8 cellular contexts compared by ENCODE assay signal in genomic region chr11:62554377-62554776, GRCh38. TPM values are rescaled to one million over a fixed set of nuclear protein-coding genes. Genes with fewer than 3 reads are reported as not detected.
A peak's percentile ranks its signal among the peaks of the same experiment; 100 is the strongest.
DNase-seq lines count a peak whose midpoint lies in the region; ATAC-seq and TF ChIP-seq lines count a peak whose summit lies in the region.

No MANE protein-coding gene starts in this region.

- 55 to 76% methylated on average over 2 of the region's 2 CpGs for WGBS in lung, 2 donors
- 37 to 70% methylated on average over 2 of the region's 2 CpGs for WGBS in upper lobe of left lung, 2 donors

- H3K27ac ChIP-seq in lung (ENCODE audit: low read depth in 1 of 2, low read length in 1 of 2) (peak overlapping the region; percentile 88 to 99), upper lobe of left lung (peak overlapping the region; percentile 92 to 98 (median 95)), Karpas-422 (ENCODE audit: low read length) (no peak overlapping the region), substantia nigra (ENCODE audit: low read depth, low read length, poor library complexity, severe bottlenecking) (no peak overlapping the region)

- no peak for TF ChIP-seq CTCF in lung (IDR thresholded peaks at IDR 0.05; ENCODE audit: control extremely low read depth, extremely low read depth)
- TF ChIP-seq CTCF in upper lobe of left lung (IDR thresholded peaks at IDR 0.05) = no peak

- no peaks in the 10 kb centered on the region for H3K9me3 Mint-ChIP-seq in activated T-cell treated with anti-CD3 and anti-CD28 coated beads, Interleukin-2, amount 50 U/mL, for 72 hours
- no peaks in the 10 kb centered on the region for H3K9me3 Mint-ChIP-seq in activated naive CD8-positive, alpha-beta T cell treated with anti-CD3 and anti-CD28 coated beads, Interleukin-2, amount 50 U/mL, for 24 hours

- H3K4me1 ChIP-seq in lung (ENCODE audit: control insufficient read depth in 2 of 2, insufficient read depth in 2 of 2, low read length in 2 of 2) = peaks cover 26 to 36% of the 10 kb centered on the region in 2 donors
- H3K4me1 ChIP-seq in upper lobe of left lung = peaks cover 76 to 87% (median 82%) of the 10 kb centered on the region in 4 donors
- peaks cover 52% of the 10 kb centered on the region for H3K4me1 ChIP-seq in Karpas-422 (ENCODE audit: low read length)

- DNase-seq in activated T-cell treated with anti-CD3 and anti-CD28 coated beads, Interleukin-2, amount 50 U/mL, for 72 hours = no peak
- no peak for DNase-seq in activated T-cell treated with anti-CD3 and anti-CD28 coated beads, Interleukin-2, amount 50 U/mL, for 1 hour
- DNase-seq in activated naive CD8-positive, alpha-beta T cell treated with anti-CD3 and anti-CD28 coated beads, Interleukin-2, amount 50 U/mL, for 24 hours = no peak
- DNase-seq in lung (ENCODE audit: low spot score) = no peak
- DNase-seq in upper lobe of left lung = no peak
- no peak for DNase-seq in GDM1 (lab: John Stamatoyannopoulos, UW)
- DNase-seq in Karpas-422 = no peak
- DNase-seq in substantia nigra (lab: John Stamatoyannopoulos, UW) = no peak

- peak overlapping the region; percentile 8 for H3K27ac Mint-ChIP-seq in activated T-cell treated with anti-CD3 and anti-CD28 coated beads, Interleukin-2, amount 50 U/mL, for 72 hours
- H3K27ac Mint-ChIP-seq in activated naive CD8-positive, alpha-beta T cell treated with anti-CD3 and anti-CD28 coated beads, Interleukin-2, amount 50 U/mL, for 24 hours = peak overlapping the region; percentile 92

- H3K36me3 Mint-ChIP-seq in activated T-cell treated with anti-CD3 and anti-CD28 coated beads, Interleukin-2, amount 50 U/mL, for 72 hours (ENCODE audit: insufficient read depth in 2 of 2) = peaks cover 0 to 7% of the 10 kb centered on the region in 2 donors
- peaks cover 43% of the 10 kb centered on the region for H3K36me3 Mint-ChIP-seq in activated naive CD8-positive, alpha-beta T cell treated with anti-CD3 and anti-CD28 coated beads, Interleukin-2, amount 50 U/mL, for 24 hours (ENCODE audit: low read depth)

- H3K27me3 Mint-ChIP-seq in activated T-cell treated with anti-CD3 and anti-CD28 coated beads, Interleukin-2, amount 50 U/mL, for 72 hours (ENCODE audit: low read depth) = no peaks in the 10 kb centered on the region
- H3K27me3 Mint-ChIP-seq in activated naive CD8-positive, alpha-beta T cell treated with anti-CD3 and anti-CD28 coated beads, Interleukin-2, amount 50 U/mL, for 24 hours = peaks cover 4% of the 10 kb centered on the region

- H3K4me2 ChIP-seq in Karpas-422 (ENCODE audit: low read depth, low read length, poor library complexity, severe bottlenecking) = no peak overlapping the region

- H3K36me3 ChIP-seq in lung (ENCODE audit: control insufficient read depth in 2 of 2, insufficient read depth in 2 of 2, low read length in 2 of 2) (peaks cover 5% of the 10 kb centered on the region in 2 donors), upper lobe of left lung (peaks cover 3 to 11% (median 9%) of the 10 kb centered on the region in 4 donors), Karpas-422 (ENCODE audit: insufficient read depth, low read length) (peaks cover 13% of the 10 kb centered on the region; the same call in 1 of the 2 replicates)

- peak overlapping the region; percentile 80 to 93 for H3K4me3 Mint-ChIP-seq in activated T-cell treated with anti-CD3 and anti-CD28 coated beads, Interleukin-2, amount 50 U/mL, for 72 hours
- H3K4me3 Mint-ChIP-seq in activated naive CD8-positive, alpha-beta T cell treated with anti-CD3 and anti-CD28 coated beads, Interleukin-2, amount 50 U/mL, for 24 hours = no peak overlapping the region

- TF ChIP-seq POLR2A in upper lobe of left lung (IDR thresholded peaks at IDR 0.05) = no peak

- H3K9me3 ChIP-seq in lung (ENCODE audit: control insufficient read depth in 2 of 2, insufficient read depth in 1 of 2, low read length in 1 of 2) (no peaks in the 10 kb centered on the region), upper lobe of left lung (no peaks in the 10 kb centered on the region), Karpas-422 (ENCODE audit: low read length) (no peaks in the 10 kb centered on the region)

- no peak overlapping the region for H2AFZ ChIP-seq in Karpas-422 (ENCODE audit: low read length)

- no peaks in the 10 kb centered on the region for H3K79me2 ChIP-seq in Karpas-422 (ENCODE audit: low read length)

- peaks cover 7% of the 10 kb centered on the region; the same call in 1 of the 2 replicates for H4K20me1 ChIP-seq in Karpas-422 (ENCODE audit: insufficient read depth, low read depth, low read length)

- no peak overlapping the region for H3K4me3 ChIP-seq in lung
- no peak overlapping the region for H3K4me3 ChIP-seq in upper lobe of left lung
- no peak overlapping the region for H3K4me3 ChIP-seq in Karpas-422 (ENCODE audit: low read length)

- ATAC-seq in activated T-cell treated with anti-CD3 and anti-CD28 coated beads, Interleukin-2, amount 50 U/mL, for 72 hours (replicated peaks in 1 of 2) = no peak
- no peak for ATAC-seq in activated naive CD8-positive, alpha-beta T cell treated with anti-CD3 and anti-CD28 coated beads, Interleukin-2, amount 50 U/mL, for 24 hours
- ATAC-seq in lung (ENCODE audit: insufficient read depth, low FRiP score) (no peak), upper lobe of left lung (ENCODE audit: low FRiP score in 2 of 2) (no peak)

- no peaks in the 10 kb centered on the region for H3K27me3 ChIP-seq in lung (ENCODE audit: control insufficient read depth, insufficient read depth)
- H3K27me3 ChIP-seq in upper lobe of left lung = no peaks in the 10 kb centered on the region
- H3K27me3 ChIP-seq in Karpas-422 (ENCODE audit: low read length) = no peaks in the 10 kb centered on the region

- H3K4me1 Mint-ChIP-seq in activated T-cell treated with anti-CD3 and anti-CD28 coated beads, Interleukin-2, amount 50 U/mL, for 72 hours (ENCODE audit: low read depth) = peaks cover 96% of the 10 kb centered on the region
- peaks cover 100% of the 10 kb centered on the region for H3K4me1 Mint-ChIP-seq in activated naive CD8-positive, alpha-beta T cell treated with anti-CD3 and anti-CD28 coated beads, Interleukin-2, amount 50 U/mL, for 24 hours

- H3K9ac ChIP-seq in Karpas-422 (ENCODE audit: low read length) = no peak overlapping the region

- H3K9me2 ChIP-seq in Karpas-422 (replicated peaks; ENCODE audit: insufficient read depth, low read length) = no peaks in the 10 kb centered on the region

- TF ChIP-seq EP300 in upper lobe of left lung (IDR thresholded peaks at IDR 0.05) = no peak

RNA-seq across cellular contexts. Expression of gene AHNAK, which starts 7.8 kb away (rescaled TPM):
- total RNA-seq in activated T-cell treated with anti-CD3 and anti-CD28 coated beads, Interleukin-2, amount 50 U/mL, for 72 hours = 100 to 1,000 TPM in 1 of 2 donors, 10 to 100 TPM in 1; 80.3 to 131 TPM
- total RNA-seq in lung (100 to 1,000 TPM; 396 to 707 TPM), upper lobe of left lung (1,000 to 10,000 TPM in 2 of 6 donors, 100 to 1,000 TPM in 4; 583 to 1,153 (median 829) TPM)
- 10 to 100 TPM; 66.5 to 79.9 TPM for polyA plus RNA-seq in lung
- total RNA-seq in Karpas-422 (2014; rRNA removed; shearing (Covaris generic); ENCODE audit: low replicate concordance) = under 0.01 and 0.34 TPM in 2 replicates

RNA-seq across cellular contexts. Expression of gene EEF1G, which starts 19.3 kb away (rescaled TPM):
- 1,000 to 10,000 TPM; 2,565 to 2,667 TPM for total RNA-seq in activated T-cell treated with anti-CD3 and anti-CD28 coated beads, Interleukin-2, amount 50 U/mL, for 72 hours
- total RNA-seq in lung (1,000 to 10,000 TPM in 1 of 2 donors, 100 to 1,000 TPM in 1; 941 to 1,160 TPM), upper lobe of left lung (100 to 1,000 TPM; 557 to 997 (median 889) TPM)
- polyA plus RNA-seq in lung = 1,000 to 10,000 TPM; 1,043 to 1,130 TPM
- total RNA-seq in Karpas-422 (2014; rRNA removed; shearing (Covaris generic); ENCODE audit: low replicate concordance) = 1,351 and 2,115 TPM in 2 replicates

RNA-seq across cellular contexts. Expression of gene TUT1, which starts 36.9 kb away (rescaled TPM):
- total RNA-seq in activated T-cell treated with anti-CD3 and anti-CD28 coated beads, Interleukin-2, amount 50 U/mL, for 72 hours = 10 to 100 TPM; 32.8 to 36.8 TPM
- total RNA-seq in lung (10 to 100 TPM; 10.8 to 19.4 TPM), upper lobe of left lung (10 to 100 TPM in 3 of 6 donors, 1 to 10 TPM in 3; 5.3 to 25.4 (median 11.7) TPM)
- polyA plus RNA-seq in lung = 10 to 100 TPM; 15.2 to 21.9 TPM
- 8.1 and 17.3 TPM in 2 replicates for total RNA-seq in Karpas-422 (2014; rRNA removed; shearing (Covaris generic); ENCODE audit: low replicate concordance)

RNA-seq across cellular contexts. Expression of gene MTA2, which starts 47.3 kb away (rescaled TPM):
- 100 to 1,000 TPM; 173 to 241 TPM for total RNA-seq in activated T-cell treated with anti-CD3 and anti-CD28 coated beads, Interleukin-2, amount 50 U/mL, for 72 hours
- total RNA-seq in lung (10 to 100 TPM; 53.7 to 74.4 TPM), upper lobe of left lung (10 to 100 TPM; 57.6 to 88.0 (median 69.8) TPM)
- polyA plus RNA-seq in lung = 10 to 100 TPM; 57.0 to 62.2 TPM
- 60.2 and 89.3 TPM in 2 replicates for total RNA-seq in Karpas-422 (2014; rRNA removed; shearing (Covaris generic); ENCODE audit: low replicate concordance)

RNA-seq across cellular contexts. Expression of gene EML3, which starts 58.2 kb away (rescaled TPM):
- total RNA-seq in activated T-cell treated with anti-CD3 and anti-CD28 coated beads, Interleukin-2, amount 50 U/mL, for 72 hours = 100 to 1,000 TPM; 132 to 148 TPM
- total RNA-seq in lung (10 to 100 TPM; 29.1 to 95.4 TPM), upper lobe of left lung (100 to 1,000 TPM in 1 of 6 donors, 10 to 100 TPM in 5; 31.0 to 148 (median 71.0) TPM)
- polyA plus RNA-seq in lung = 10 to 100 TPM; 59.5 to 66.4 TPM
- total RNA-seq in Karpas-422 (2014; rRNA removed; shearing (Covaris generic); ENCODE audit: low replicate concordance) = 21.2 and 22.0 TPM in 2 replicates

Comparison
In these comparisons a context has a peak if more than half of its experiments do, and no peak if none do; other contexts are left out.
1. H3K27ac ChIP-seq: peak in lung (2 of 2) and upper lobe of left lung (4 of 4); none in Karpas-422 (single experiment) and substantia nigra (single experiment).
2. RNA of gene AHNAK, which starts 7.8 kb away (total RNA-seq): 583 to 1,153 TPM in upper lobe of left lung, 396 to 707 TPM in lung and 80.3 to 131 TPM in activated T-cell treated with anti-CD3 and anti-CD28 coated beads, Interleukin-2, amount 50 U/mL, for 72 hours; under 0.01 to 0.34 TPM in Karpas-422; every median in the first group is over 10 times any median in the second.